Comparison of ENCODE assay signal across 13 cellular contexts in genomic region chr9:129422843-129423700, GRCh38.
DNase-seq lines count a peak whose midpoint lies in the region; ATAC-seq and TF ChIP-seq lines count a peak whose summit lies in the region.
"Had no signal": no experiment of that assay in that cellular context is flagged by ENCODE, and none has a peak within 500 bp of the region (broad histone marks: within the 10 kb centered on the region; RNA-seq: fewer than 3 reads in every experiment).

No MANE protein-coding gene starts in this region.

- no peaks in the 10 kb centered on the region for H3K36me3 Mint-ChIP-seq in T-helper 17 cell (ENCODE audit: low read depth)
- H3K36me3 Mint-ChIP-seq in osteocyte (ENCODE audit: unreplicated experiment), result no peaks in the 10 kb centered on the region

- peak overlapping the region; percentile 75 for H3K27ac Mint-ChIP-seq in T-helper 17 cell
- H3K27ac Mint-ChIP-seq in osteocyte (ENCODE audit: unreplicated experiment), result peak overlapping the region; percentile 57

- WGBS in GM23248 (ENCODE audit: low coverage in 1 of 2, low lambda C conversion rate in 2 of 2, missing lambda C conversion rate in 2 of 2), 2 experiments, result 70 to 75% methylated on average over 16 to 17 of the region's 18 CpGs

- H3K4me1 Mint-ChIP-seq in T-helper 17 cell (peaks cover 29% of the 10 kb centered on the region), osteocyte (ENCODE audit: unreplicated experiment) (peaks cover 10% of the 10 kb centered on the region)

- H2AFZ ChIP-seq in GM23248, result no peak overlapping the region

- in situ Hi-C loops in GM23248 (cut with MboI), result no loop called here

- H3K9ac ChIP-seq in GM23248, result no peak overlapping the region

- H3K27me3 Mint-ChIP-seq in T-helper 17 cell (no peaks in the 10 kb centered on the region), osteocyte (ENCODE audit: unreplicated experiment) (no peaks in the 10 kb centered on the region)

- H3K27me3 ChIP-seq in GM23248 (replicated peaks; ENCODE audit: insufficient read depth), result no peaks in the 10 kb centered on the region
- H3K27me3 ChIP-seq: ascending aorta, SJSA1 had no signal

- peak; percentile 63 for ATAC-seq in T-helper 17 cell

- H3K36me3 ChIP-seq in GM23248 (ENCODE audit: low read depth), result no peaks in the 10 kb centered on the region
- H3K36me3 ChIP-seq: ascending aorta, SJSA1 had no signal

- no peaks in the 10 kb centered on the region for H3K9me3 Mint-ChIP-seq in osteocyte (ENCODE audit: unreplicated experiment)

- peak overlapping the region; percentile 2 for H3K4me3 Mint-ChIP-seq in T-helper 17 cell
- no peak overlapping the region for H3K4me3 Mint-ChIP-seq in osteocyte (ENCODE audit: unreplicated experiment)

- H3K4me1 ChIP-seq in GM23248 (ENCODE audit: insufficient read depth), result no peaks in the 10 kb centered on the region
- H3K4me1 ChIP-seq: ascending aorta, SJSA1 had no signal

- H3K4me2 ChIP-seq in GM23248 (ENCODE audit: unreplicated experiment), result no peak overlapping the region

- no peaks in the 10 kb centered on the region for H3F3A ChIP-seq in GM23248 (ENCODE audit: insufficient read depth)

- no peak for TF ChIP-seq CTCF in fibroblast of villous mesenchyme (IDR thresholded peaks at IDR 0.05; ENCODE audit: insufficient read depth, low read depth, low read length)
- TF ChIP-seq CTCF in osteocyte (IDR thresholded peaks at IDR 0.05), result no peak

- H3K9me2 ChIP-seq in GM23248 (ENCODE audit: insufficient read depth), result no peaks in the 10 kb centered on the region

- H3K4me3 ChIP-seq in fibroblast of villous mesenchyme (ENCODE audit: low read depth, low read length), result no peak overlapping the region
- H3K4me3 ChIP-seq in GM23248, result no peak overlapping the region
- H3K4me3 ChIP-seq: ascending aorta, SJSA1 had no signal

- H3K27ac ChIP-seq in GM23248, result no peak overlapping the region
- H3K27ac ChIP-seq: ascending aorta, SJSA1 had no signal

- H3K9me3 ChIP-seq in T-helper 17 cell (ENCODE audit: control insufficient read depth, low read length, poor library complexity, severe bottlenecking) (no peaks in the 10 kb centered on the region), GM23248 (ENCODE audit: low read depth) (no peaks in the 10 kb centered on the region)
- H3K9me3 ChIP-seq: ascending aorta, SJSA1 had no signal

- H3K79me2 ChIP-seq in GM23248 (ENCODE audit: insufficient read depth), result no peaks in the 10 kb centered on the region

- peak; percentile 57 for DNase-seq in NK-92 treated with Interleukin-12 subunit alpha and Interleukin-12 subunit beta, amount 100 ng/mL, for 24 hours (lab: John Stamatoyannopoulos, UW)
- DNase-seq in NK-92 (lab: John Stamatoyannopoulos, UW; ENCODE audit: unreplicated experiment), result no peak
- DNase-seq in T-helper 17 cell, result no peak
- DNase-seq in fibroblast of villous mesenchyme (ENCODE audit: low read depth), result peak; percentile 40
- DNase-seq in osteocyte (ENCODE audit: extremely low spot score, unreplicated experiment), result no peak
- DNase-seq in NCI-H2227 treated with DMSO at 0.1 percent for 48 hours (lab: John Stamatoyannopoulos, UW), result no peak
- DNase-seq in GM23248, result no peak
- no peak for DNase-seq in putamen (ENCODE audit: low spot score)
- DNase-seq: activated CD8-positive, alpha-beta memory T cell treated with anti-CD3 and anti-CD28 coated beads for 24 hours; kidney glomerular epithelial cell; NCI-H226 had no signal

- no peaks in the 10 kb centered on the region for H4K20me1 ChIP-seq in GM23248 (ENCODE audit: insufficient read depth)

Comparison
In these comparisons a context has a peak if more than half of its experiments do, and no peak if none do; other contexts are left out.
1. DNase-seq: peak in NK-92 treated with Interleukin-12 subunit alpha and Interleukin-12 subunit beta, amount 100 ng/mL, for 24 hours (single experiment) and fibroblast of villous mesenchyme (single experiment); none in NK-92 (single experiment), T-helper 17 cell (0 of 3), osteocyte (single experiment), NCI-H2227 treated with DMSO at 0.1 percent for 48 hours (single experiment), GM23248 (single experiment) and putamen (single experiment).